1 cellular context compared by ENCODE assay signal in the genomic region with DNA sequence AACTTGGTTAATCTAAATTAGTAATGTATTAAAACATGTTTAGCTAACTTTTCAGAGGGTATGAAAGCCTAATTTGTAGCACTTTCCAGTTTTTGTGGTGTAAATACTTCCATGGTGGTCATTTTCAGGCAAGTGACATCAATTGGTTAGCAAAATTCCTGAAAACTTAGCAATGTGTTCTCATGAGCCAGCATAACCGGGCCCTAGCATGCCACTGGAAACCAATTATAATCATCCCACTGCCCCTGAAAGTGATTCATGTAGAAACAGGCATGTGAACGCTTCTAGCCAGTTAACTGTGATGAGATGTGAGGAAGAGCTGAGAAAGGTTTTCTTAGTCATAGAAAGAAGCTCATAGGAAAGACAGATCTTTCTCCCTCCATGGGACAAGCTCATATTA.
TF ChIP-seq lines count a peak whose summit lies in the region.

No MANE protein-coding gene starts in this region.

TF ChIP-seq in GM23338, 12 proteins besides CTCF, POLR2A, EP300 and RAD21 (continued from another document):
- TF ChIP-seq, protein P1, sequence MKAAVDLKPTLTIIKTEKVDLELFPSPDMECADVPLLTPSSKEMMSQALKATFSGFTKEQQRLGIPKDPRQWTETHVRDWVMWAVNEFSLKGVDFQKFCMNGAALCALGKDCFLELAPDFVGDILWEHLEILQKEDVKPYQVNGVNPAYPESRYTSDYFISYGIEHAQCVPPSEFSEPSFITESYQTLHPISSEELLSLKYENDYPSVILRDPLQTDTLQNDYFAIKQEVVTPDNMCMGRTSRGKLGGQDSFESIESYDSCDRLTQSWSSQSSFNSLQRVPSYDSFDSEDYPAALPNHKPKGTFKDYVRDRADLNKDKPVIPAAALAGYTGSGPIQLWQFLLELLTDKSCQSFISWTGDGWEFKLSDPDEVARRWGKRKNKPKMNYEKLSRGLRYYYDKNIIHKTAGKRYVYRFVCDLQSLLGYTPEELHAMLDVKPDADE (IDR thresholded peaks at IDR 0.05), result no peak
- no peak for TF ChIP-seq ZNF114 (CRISPR knock-in tag; IDR thresholded peaks at IDR 0.05)
TF ChIP-seq in GM23338: peak in this region for 0.
